8 cellular contexts compared by ENCODE assay signal in genomic region chr4:3368841-3369760, GRCh38.
A peak's percentile ranks its signal among the peaks of the same experiment; 100 is the strongest.
DNase-seq lines count a peak whose midpoint lies in the region; TF ChIP-seq lines count a peak whose summit lies in the region.

No MANE protein-coding gene starts in this region.

- POLR2A ChIA-PET in HEK293 (lab: Yijun Ruan, JAX) = no interaction called here

- H3K4me3 ChIP-seq in AG09309 (ENCODE audit: control insufficient read depth, low read depth, low read length) = peak overlapping the region; percentile 9
- no peak overlapping the region for H3K4me3 ChIP-seq in HEK293 (ENCODE audit: low read depth, low read length)

- peaks cover 6% of the 10 kb centered on the region for H3K4me1 ChIP-seq in HEK293 (ENCODE audit: control insufficient read depth, insufficient read depth, low read length)

- DNase-seq in AG09309 (ENCODE audit: low read depth) (no peak), amniotic epithelial cell (ENCODE audit: low read depth) (peak; percentile 23), mesothelial cell of epicardium (ENCODE audit: low spot score in 2 of 2, unreplicated experiment in 2 of 2) (peak in 1 of 2 experiments; percentile 37), SKM-1 (lab: John Stamatoyannopoulos, UW; ENCODE audit: unreplicated experiment) (no peak), NCI-H524 (lab: John Stamatoyannopoulos, UW) (no peak), kidney tubule cell (ENCODE audit: low spot score) (no peak), islet precursor cell (no peak)

- no peaks in the 10 kb centered on the region for H3K36me3 ChIP-seq in HEK293 (ENCODE audit: control insufficient read depth in 2 of 2, insufficient read depth in 1 of 2, low read length in 2 of 2)

- CTCF ChIA-PET in HEK293 (lab: Yijun Ruan, JAX) = interaction anchor here (0.8 to 1.1 kb wide), 2 partner anchors 23 to 53 kb away, joined by 3 to 6 read pairs; no protein-coding TSS in a partner anchor

- no peaks in the 10 kb centered on the region for H3K27me3 Mint-ChIP-seq in mesothelial cell of epicardium (ENCODE audit: low read depth)

- H3K27ac ChIP-seq in HEK293 (ENCODE audit: extremely low read depth, low read depth, low read length) = no peak overlapping the region

- peaks cover 3% of the 10 kb centered on the region for H3K36me3 Mint-ChIP-seq in mesothelial cell of epicardium

- H3K9me3 Mint-ChIP-seq in mesothelial cell of epicardium = no peaks in the 10 kb centered on the region

- peaks cover 51% of the 10 kb centered on the region for H3K4me1 Mint-ChIP-seq in mesothelial cell of epicardium

- no peaks in the 10 kb centered on the region for H3K9me3 ChIP-seq in HEK293 (ENCODE audit: control insufficient read depth, insufficient read depth, low read depth, low read length)

- peak overlapping the region; percentile 18 for H3K4me3 Mint-ChIP-seq in mesothelial cell of epicardium

- peak overlapping the region; percentile 35 for H3K27ac Mint-ChIP-seq in mesothelial cell of epicardium

- TF ChIP-seq CTCF in AG09309 (IDR thresholded peaks at IDR 0.05; ENCODE audit: control insufficient read depth, insufficient read depth, low read depth, low read length, missing control alignments) = no peak
- no peak for TF ChIP-seq CTCF in HEK293 (tag by site-specific recombination; IDR thresholded peaks at IDR 0.05)
- no peak for TF ChIP-seq CTCF in mesothelial cell of epicardium (IDR thresholded peaks at IDR 0.05; ENCODE audit: unreplicated experiment)

TF ChIP-seq in HEK293, 187 proteins besides CTCF, POLR2A, EP300 and RAD21:
- TF ChIP-seq KLF9 (tag by site-specific recombination; IDR thresholded peaks at IDR 0.05; ENCODE audit: low read depth) (0 out of 2 replicates have a peak, but pooled peaks have one; percentile 36), ZNF704 (tag by site-specific recombination; IDR thresholded peaks at IDR 0.05) (no peak), KLF1 (tag by site-specific recombination; IDR thresholded peaks at IDR 0.05) (peak; percentile 44; the same call in 1 of the 2 replicates)
